In genomic region chr6:149848343-149848742, GRCh38 we compare ENCODE assay signal across 8 cellular contexts. TPM values are rescaled to one million over a fixed set of nuclear protein-coding genes. Genes with fewer than 3 reads are reported as not detected.
"Had no signal": no experiment of that assay in that cellular context is flagged by ENCODE, and none has a peak within 500 bp of the region (broad histone marks: within the 10 kb centered on the region; RNA-seq: fewer than 3 reads in every experiment).

No MANE protein-coding gene starts in this region.

RNA-seq across cellular contexts. Expression of gene RAET1E, which starts 49.6 kb away (rescaled TPM):
- total RNA-seq: frontal cortex, glomerular endothelial cell, liver, lung microvascular endothelial cell, natural killer cell, neural crest cell, right lobe of liver had no signal
- polyA plus RNA-seq: liver, pancreas had no signal
